Comparison of ENCODE assay signal across 16 cellular contexts in the genomic region with DNA sequence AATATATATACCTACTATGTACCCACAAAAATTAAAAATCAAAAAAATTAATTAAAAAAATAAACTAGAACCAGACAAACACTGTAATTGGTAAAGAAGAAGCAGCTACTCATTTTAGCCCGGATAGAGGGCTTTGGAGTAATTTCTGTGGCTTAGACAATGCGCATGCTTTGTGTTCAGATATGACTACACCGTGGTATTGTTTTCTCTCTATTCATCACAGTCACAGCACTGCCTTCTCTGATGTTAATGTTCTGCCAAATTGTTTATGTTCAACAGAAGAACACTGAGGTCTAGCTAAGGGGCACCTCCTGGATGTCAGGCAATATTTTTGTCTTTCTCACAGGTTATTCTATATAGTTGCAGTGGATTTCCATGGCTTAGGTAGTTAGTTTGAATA.
DNase-seq lines count a peak whose midpoint lies in the region; ATAC-seq and TF ChIP-seq lines count a peak whose summit lies in the region.
"Had no signal": no experiment of that assay in that cellular context is flagged by ENCODE, and none has a peak within 500 bp of the region (broad histone marks: within the 10 kb centered on the region; RNA-seq: fewer than 3 reads in every experiment).

No MANE protein-coding gene starts in this region.

- peaks cover 31% of the 10 kb centered on the region for H3K9me3 Mint-ChIP-seq in nephron progenitor cell

- DNase-seq in nephron progenitor cell = no peak
- no peak for DNase-seq in NCI-H1105 (lab: John Stamatoyannopoulos, UW)
- no peak for DNase-seq in GDM1 (lab: John Stamatoyannopoulos, UW)
- DNase-seq in HuH-7.5 (ENCODE audit: low spot score) = no peak
- DNase-seq: activated effector memory CD4-positive, alpha-beta T cell treated with Interleukin-2 at 50 U/mL for 16 hours; BE2C; dorsolateral prefrontal cortex; NCI-H2029 treated with DMSO at 0.1 percent for 48 hours; right lobe of liver; stomach; T-helper 9 cell had no signal

- no peak overlapping the region for H3K27ac Mint-ChIP-seq in nephron progenitor cell

- H3K27me3 Mint-ChIP-seq in nephron progenitor cell (ENCODE audit: low read depth, poor library complexity) = no peaks in the 10 kb centered on the region

- H3K4me1 Mint-ChIP-seq in nephron progenitor cell = no peaks in the 10 kb centered on the region

- TF ChIP-seq CTCF in nephron progenitor cell (IDR thresholded peaks at IDR 0.05) = no peak

- peak; percentile 80 for ATAC-seq in GM18858 (IDR thresholded peaks at IDR 0.05; ENCODE audit: unreplicated experiment)
- ATAC-seq in GM21367 (IDR thresholded peaks at IDR 0.05; ENCODE audit: unreplicated experiment) = peak; percentile 76
- peak; percentile 75 for ATAC-seq in HG02852 (IDR thresholded peaks at IDR 0.05; ENCODE audit: unreplicated experiment)
- peak; percentile 93 for ATAC-seq in HG03378 (IDR thresholded peaks at IDR 0.05; ENCODE audit: unreplicated experiment)
- ATAC-seq: right lobe of liver, Right ventricle myocardium inferior had no signal

- no peaks in the 10 kb centered on the region for H3K36me3 Mint-ChIP-seq in nephron progenitor cell (ENCODE audit: low read depth)

- no peak overlapping the region for H3K4me3 Mint-ChIP-seq in nephron progenitor cell
